In genomic region chr19:56108447-56109195, GRCh38 we compare ENCODE assay signal across 13 cellular contexts. TPM values are rescaled to one million over a fixed set of nuclear protein-coding genes. Genes with fewer than 3 reads are reported as not detected.
DNase-seq lines count a peak whose midpoint lies in the region; ATAC-seq and TF ChIP-seq lines count a peak whose summit lies in the region.
"Had no signal": no experiment of that assay in that cellular context is flagged by ENCODE, and none has a peak within 500 bp of the region (broad histone marks: within the 10 kb centered on the region; RNA-seq: fewer than 3 reads in every experiment).

No MANE protein-coding gene starts in this region.

- peaks cover 95% of the 10 kb centered on the region for H3K79me2 ChIP-seq in mammary epithelial cell (ENCODE audit: insufficient read depth, low read length)
- H3K79me2 ChIP-seq in hepatocyte, result peaks cover 91% of the 10 kb centered on the region

- DNase-seq in GM03348 (ENCODE audit: low spot score), result peak; percentile 75
- no peak for DNase-seq in mammary epithelial cell
- DNase-seq in hepatocyte (ENCODE audit: low spot score), result peak; percentile 45
- no peak for DNase-seq in sigmoid colon
- no peak for DNase-seq in NCI-H82 (lab: John Stamatoyannopoulos, UW)
- no peak for DNase-seq in NCI-H1436 (lab: John Stamatoyannopoulos, UW)
- DNase-seq in NCI-H526 treated with DMSO at 0.1 percent for 48 hours (lab: John Stamatoyannopoulos, UW), result no peak
- DNase-seq: activated CD4-positive, alpha-beta T cell treated with anti-CD3 and anti-CD28 coated beads, Interleukin-2, amount 50 U/mL, for 48 hours; Caco-2; NCI-H2081 treated with DMSO at 0.1 percent for 48 hours; SHP77; small intestine had no signal

- H3K27ac ChIP-seq in mammary epithelial cell (ENCODE audit: insufficient read depth, low read depth, low read length) (no peak overlapping the region), hepatocyte (peak overlapping the region; percentile 89), sigmoid colon (peak overlapping the region; percentile 80 to 89 (median 82))

- H3K27me3 ChIP-seq in mammary epithelial cell (ENCODE audit: insufficient read depth, low read length) (no peaks in the 10 kb centered on the region), hepatocyte (no peaks in the 10 kb centered on the region), sigmoid colon (no peaks in the 10 kb centered on the region)

- no peak overlapping the region for H3K4me3 ChIP-seq in mammary epithelial cell (replicated peaks in 1 of 3; ENCODE audit: insufficient read depth in 1 of 3, low read depth in 2 of 3, low read length in 3 of 3)
- H3K4me3 ChIP-seq in hepatocyte, result no peak overlapping the region
- peak overlapping the region; percentile 6 to 40 (median 32) for H3K4me3 ChIP-seq in sigmoid colon

- WGBS in mammary epithelial cell (ENCODE audit: low coverage, missing lambda C conversion rate), result 30% methylated on average over 14 of the region's 24 CpGs
- 68% methylated on average over 23 of the region's 24 CpGs for WGBS in hepatocyte (ENCODE audit: low lambda C conversion rate, missing lambda C conversion rate)
- 37 to 51% methylated on average over 24 of the region's 24 CpGs for WGBS in sigmoid colon, 2 donors

- H3K4me1 ChIP-seq in mammary epithelial cell (ENCODE audit: insufficient read depth, low read length), result peaks cover 31% of the 10 kb centered on the region
- H3K4me1 ChIP-seq in hepatocyte (ENCODE audit: insufficient read depth), result peaks cover 54% of the 10 kb centered on the region
- peaks cover 0 to 91% (median 85%) of the 10 kb centered on the region in 4 donors for H3K4me1 ChIP-seq in sigmoid colon

- dilution Hi-C loops in mammary epithelial cell (cut with HindIII; ENCODE audit: low sequenced_read_pairs), result no loop called here

- H3K9ac ChIP-seq in mammary epithelial cell (ENCODE audit: insufficient read depth, low read length), result no peak overlapping the region

- H3K4me2 ChIP-seq in mammary epithelial cell (ENCODE audit: insufficient read depth, low read depth, low read length) (peak overlapping the region; percentile 42), hepatocyte (peak overlapping the region; percentile 73)

- no peaks in the 10 kb centered on the region for H3K9me2 ChIP-seq in hepatocyte (replicated peaks; ENCODE audit: insufficient read depth)

- intact Hi-C loops in mammary epithelial cell (cut with micrococcal nuclease) (no loop called here), sigmoid colon (cut with DNase I) (no loop called here)

- CTCF ChIA-PET in mammary epithelial cell (lab: Charles Lee; ENCODE audit: low non-redundant PET), result no interaction called here

- H4K20me1 ChIP-seq in mammary epithelial cell (ENCODE audit: insufficient read depth, low read length) (peaks cover 4% of the 10 kb centered on the region), hepatocyte (ENCODE audit: insufficient read depth, poor library complexity, severe bottlenecking) (peaks cover 84% of the 10 kb centered on the region)

- TF ChIP-seq EP300 in sigmoid colon (IDR thresholded peaks at IDR 0.05), result no peak

- in situ Hi-C loops in mammary epithelial cell (cut with MboI; ENCODE audit: low sequenced_read_pairs in 2 of 2), result no loop called here

- H2AFZ ChIP-seq in mammary epithelial cell (ENCODE audit: low read depth, low read length), result no peak overlapping the region
- no peak overlapping the region for H2AFZ ChIP-seq in hepatocyte

- TF ChIP-seq CTCF in mammary epithelial cell (conservative IDR thresholded peaks at IDR 0.05 in 1 of 2, IDR thresholded peaks at IDR 0.05 in 1 of 2; ENCODE audit: extremely low read depth in 1 of 2, insufficient read depth in 1 of 2, low read depth in 1 of 2, low read length in 2 of 2) (no peak), hepatocyte (IDR thresholded peaks at IDR 0.05; ENCODE audit: poor library complexity) (no peak), sigmoid colon (IDR thresholded peaks at IDR 0.05) (no peak)

- H3K9me3 ChIP-seq in mammary epithelial cell (replicated peaks; ENCODE audit: insufficient read depth, low read length) (no peaks in the 10 kb centered on the region), hepatocyte (ENCODE audit: low read depth) (no peaks in the 10 kb centered on the region), sigmoid colon (no peaks in the 10 kb centered on the region)
- H3K9me3 ChIP-seq: Caco-2 had no signal

- no TSS peak for BruUV-seq in mammary epithelial cell (replicated peaks; lab: Mats Ljungman, UMichigan)

- no peak for ATAC-seq in GM19351 (IDR thresholded peaks at IDR 0.05; ENCODE audit: unreplicated experiment)

- TF ChIP-seq POLR2A in sigmoid colon (IDR thresholded peaks at IDR 0.05), result no peak

- no peaks in the 10 kb centered on the region for H3K36me3 ChIP-seq in mammary epithelial cell (ENCODE audit: insufficient read depth, low read length)
- H3K36me3 ChIP-seq in hepatocyte (replicated peaks; ENCODE audit: insufficient read depth, low read depth), result no peaks in the 10 kb centered on the region
- H3K36me3 ChIP-seq in sigmoid colon, result no peaks in the 10 kb centered on the region

RNA-seq across cellular contexts. Expression of gene ZNF787, which starts 12.5 kb away (rescaled TPM):
- total RNA-seq in mammary epithelial cell (10 to 100 TPM; 25.5 to 41.0 TPM), hepatocyte (14.5 and 23.5 TPM in 2 replicates), sigmoid colon (10 to 100 TPM; 11.0 to 14.1 (median 12.1) TPM)
- polyA plus RNA-seq in mammary epithelial cell (6.7 TPM), hepatocyte (24.9 and 27.2 TPM in 2 replicates), sigmoid colon (10 to 100 TPM; 25.2 to 38.3 (median 26.1) TPM)
- polyA minus RNA-seq in mammary epithelial cell, result 7.9 TPM

RNA-seq across cellular contexts. Expression of gene ZNF444, which starts 32.5 kb away (rescaled TPM):
- total RNA-seq in mammary epithelial cell, result 10 to 100 TPM; 12.7 to 29.0 TPM
- 10.9 TPM for polyA plus RNA-seq in mammary epithelial cell
- polyA minus RNA-seq in mammary epithelial cell, result 8.8 TPM
- total RNA-seq in hepatocyte, result 38.3 and 46.6 TPM in 2 replicates
- 60.2 and 74.3 TPM in 2 replicates for polyA plus RNA-seq in hepatocyte
- total RNA-seq in sigmoid colon, result 10 to 100 TPM; 25.3 to 57.4 (median 34.1) TPM
- polyA plus RNA-seq in sigmoid colon, result 10 to 100 TPM; 11.4 to 27.9 (median 14.3) TPM

Comparison
In these comparisons a context has a peak if more than half of its experiments do, and no peak if none do; other contexts are left out.
1. DNase-seq: peak in GM03348 (single experiment) and hepatocyte (single experiment); none in mammary epithelial cell (single experiment), sigmoid colon (single experiment), NCI-H82 (single experiment), NCI-H1436 (single experiment) and NCI-H526 treated with DMSO at 0.1 percent for 48 hours (single experiment).
2. H3K4me3 ChIP-seq: peak in sigmoid colon (4 of 4); none in mammary epithelial cell (0 of 3) and hepatocyte (single experiment).